In the genomic region with DNA sequence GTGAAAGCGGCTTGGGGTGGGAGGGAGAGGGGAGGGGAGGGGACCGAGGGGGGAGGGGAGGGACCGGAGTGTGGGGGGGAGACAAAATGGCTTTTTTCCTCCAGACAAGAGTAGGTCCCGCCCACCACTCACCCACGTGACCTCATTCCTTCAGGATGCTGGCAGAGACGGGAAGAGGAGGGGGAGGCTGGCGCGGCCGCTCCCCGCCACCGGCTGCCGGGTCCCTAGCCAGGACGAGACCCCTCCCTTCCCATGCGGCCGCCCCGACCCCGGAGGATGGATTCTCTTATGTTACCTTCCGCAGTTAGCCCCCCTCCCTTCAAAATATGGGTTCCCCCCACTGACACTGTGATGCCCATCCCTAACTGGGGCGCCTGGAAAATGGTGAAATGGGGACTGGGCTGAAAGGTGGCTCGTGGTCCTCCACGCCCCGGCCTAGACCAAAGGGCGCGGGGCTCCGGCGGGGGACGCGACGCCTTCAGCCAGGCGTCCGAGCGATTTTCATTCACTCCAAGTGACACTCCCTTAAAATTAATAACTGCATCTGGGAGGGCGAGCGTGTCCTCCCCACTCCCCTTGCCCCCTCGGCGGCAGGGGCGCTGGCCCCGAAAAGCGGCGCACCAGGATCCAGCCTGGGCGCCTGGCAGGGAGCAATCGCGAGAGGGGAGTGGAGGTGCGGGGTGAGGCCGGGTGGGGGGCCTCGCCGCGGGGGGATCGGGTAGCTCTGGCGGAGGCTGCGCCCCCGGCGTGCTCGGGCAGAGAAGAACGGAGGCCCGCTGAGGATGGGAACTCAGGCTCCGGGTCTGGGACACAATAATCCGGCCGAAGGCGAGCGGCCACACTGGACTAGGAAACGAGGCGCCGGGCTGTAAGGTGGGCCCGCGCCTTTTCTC, we compare ENCODE assay signal across 8 cellular contexts. TPM values are rescaled to one million over a fixed set of nuclear protein-coding genes. Genes with fewer than 3 reads are reported as not detected.
DNase-seq lines count a peak whose midpoint lies in the region; ATAC-seq, FAIRE-seq and TF ChIP-seq lines count a peak whose summit lies in the region.

A gene (minus strand): TSS at position 8 of the 893 bp plus-strand sequence. CDS start 7,934 bp downstream, outside the sequence.

- peaks cover 5% of the 10 kb centered on the region for H3K36me3 Mint-ChIP-seq in activated T-cell treated with anti-CD3 and anti-CD28 coated beads, Interleukin-2, amount 50 U/mL, for 4 hours (ENCODE audit: insufficient read depth)
- H3K36me3 Mint-ChIP-seq in activated CD8-positive, alpha-beta T cell treated with anti-CD3 and anti-CD28 coated beads, Interleukin-2, amount 10 ng/mL, durations not matched to agents 7 days and 5 days (ENCODE audit: low read depth), result peaks cover 11% of the 10 kb centered on the region
- peaks cover 7% of the 10 kb centered on the region for H3K36me3 Mint-ChIP-seq in nephron (ENCODE audit: low read depth)

- FAIRE-seq in frontal cortex (lab: Jason Lieb, UNC), result no peak

- no peaks in the 10 kb centered on the region for H3K9me3 Mint-ChIP-seq in activated T-cell treated with anti-CD3 and anti-CD28 coated beads, Interleukin-2, amount 50 U/mL, for 4 hours
- no peaks in the 10 kb centered on the region for H3K9me3 Mint-ChIP-seq in activated CD8-positive, alpha-beta T cell treated with anti-CD3 and anti-CD28 coated beads, Interleukin-2, amount 10 ng/mL, durations not matched to agents 7 days and 5 days (ENCODE audit: insufficient read depth)
- no peaks in the 10 kb centered on the region for H3K9me3 Mint-ChIP-seq in nephron

- POLR2A ChIA-PET in activated CD8-positive, alpha-beta T cell treated with anti-CD3 and anti-CD28 coated beads, Interleukin-2, amount 10 ng/mL, durations not matched to agents 7 days and 5 days (lab: Charles Lee), result no interaction called here

- no peak for DNase-seq in activated T-cell treated with anti-CD3 and anti-CD28 coated beads, Interleukin-2, amount 50 U/mL, for 4 hours
- DNase-seq in activated T-cell treated with anti-CD3 and anti-CD28 coated beads, Interleukin-2, amount 50 U/mL, for 1 hour, result no peak
- peak; percentile 77 for DNase-seq in NCI-H2107 (lab: John Stamatoyannopoulos, UW)
- DNase-seq in activated CD8-positive, alpha-beta T cell treated with anti-CD3 and anti-CD28 coated beads, Interleukin-2, amount 10 ng/mL, durations not matched to agents 7 days and 5 days, result no peak
- peak; percentile 75 for DNase-seq in frontal cortex (ENCODE audit: low spot score in 2 of 2)

- peaks cover 49% of the 10 kb centered on the region for H3K27me3 Mint-ChIP-seq in activated T-cell treated with anti-CD3 and anti-CD28 coated beads, Interleukin-2, amount 50 U/mL, for 4 hours (ENCODE audit: low read depth)
- H3K27me3 Mint-ChIP-seq in activated CD8-positive, alpha-beta T cell treated with anti-CD3 and anti-CD28 coated beads, Interleukin-2, amount 10 ng/mL, durations not matched to agents 7 days and 5 days (ENCODE audit: low read depth), result peaks cover 53% of the 10 kb centered on the region
- H3K27me3 Mint-ChIP-seq in nephron (ENCODE audit: low read depth), result no peaks in the 10 kb centered on the region

- CTCF ChIA-PET in activated CD8-positive, alpha-beta T cell treated with anti-CD3 and anti-CD28 coated beads, Interleukin-2, amount 10 ng/mL, durations not matched to agents 7 days and 5 days (lab: Charles Lee), result interaction anchor here (0.7 to 1.1 kb wide), 2 partner anchors 14 to 1614 kb away, joined by 3 to 8 read pairs; no protein-coding TSS in a partner anchor

- no peak for ATAC-seq in activated T-cell treated with anti-CD3 and anti-CD28 coated beads, Interleukin-2, amount 50 U/mL, for 4 hours
- no peak for ATAC-seq in activated CD8-positive, alpha-beta T cell treated with anti-CD3 and anti-CD28 coated beads, Interleukin-2, amount 10 ng/mL, durations not matched to agents 7 days and 5 days
- ATAC-seq in GM21390 (IDR thresholded peaks at IDR 0.05; ENCODE audit: unreplicated experiment), result no peak
- no peak for ATAC-seq in GM21367 (IDR thresholded peaks at IDR 0.05; ENCODE audit: unreplicated experiment)

- H3K4me3 Mint-ChIP-seq in activated T-cell treated with anti-CD3 and anti-CD28 coated beads, Interleukin-2, amount 50 U/mL, for 4 hours, result peak within 1 kb of the TSS; percentile 68
- peak within 1 kb of the TSS; percentile 99 for H3K4me3 Mint-ChIP-seq in activated CD8-positive, alpha-beta T cell treated with anti-CD3 and anti-CD28 coated beads, Interleukin-2, amount 10 ng/mL, durations not matched to agents 7 days and 5 days
- H3K4me3 Mint-ChIP-seq in nephron, result peak within 1 kb of the TSS; percentile 93 to 95 (median 93)

- H3K27ac Mint-ChIP-seq in activated CD8-positive, alpha-beta T cell treated with anti-CD3 and anti-CD28 coated beads, Interleukin-2, amount 10 ng/mL, durations not matched to agents 7 days and 5 days, result no peak within 1 kb of the TSS
- peak within 1 kb of the TSS; percentile 26 to 94 (median 80) for H3K27ac Mint-ChIP-seq in nephron

- peaks cover 40% of the 10 kb centered on the region for H3K4me1 Mint-ChIP-seq in activated T-cell treated with anti-CD3 and anti-CD28 coated beads, Interleukin-2, amount 50 U/mL, for 4 hours (ENCODE audit: low read depth)
- peaks cover 44% of the 10 kb centered on the region for H3K4me1 Mint-ChIP-seq in activated CD8-positive, alpha-beta T cell treated with anti-CD3 and anti-CD28 coated beads, Interleukin-2, amount 10 ng/mL, durations not matched to agents 7 days and 5 days (ENCODE audit: low read depth)
- peaks cover 42% of the 10 kb centered on the region for H3K4me1 Mint-ChIP-seq in nephron

- TF ChIP-seq CTCF in nephron (IDR thresholded peaks at IDR 0.05; ENCODE audit: unreplicated experiment in 3 of 3), result no peak

RNA-seq across cellular contexts. Expression of the gene that starts here (rescaled TPM):
- under 1 TPM; 0.16 to 0.58 (median 0.43) TPM for total RNA-seq in activated T-cell treated with anti-CD3 and anti-CD28 coated beads, Interleukin-2, amount 50 U/mL, for 4 hours
- under 1 TPM; 0.63 to 0.70 TPM for total RNA-seq in activated CD8-positive, alpha-beta T cell treated with anti-CD3 and anti-CD28 coated beads, Interleukin-2, amount 10 ng/mL, durations not matched to agents 7 days and 5 days
- 8.2 TPM for total RNA-seq in frontal cortex

Comparison
In these comparisons a context has a peak if more than half of its experiments do, and no peak if none do; other contexts are left out.
1. DNase-seq: peak in NCI-H2107 (single experiment) and frontal cortex (2 of 2); none in activated T-cell treated with anti-CD3 and anti-CD28 coated beads, Interleukin-2, amount 50 U/mL, for 4 hours (single experiment), activated T-cell treated with anti-CD3 and anti-CD28 coated beads, Interleukin-2, amount 50 U/mL, for 1 hour (single experiment) and activated CD8-positive, alpha-beta T cell treated with anti-CD3 and anti-CD28 coated beads, Interleukin-2, amount 10 ng/mL, durations not matched to agents 7 days and 5 days (single experiment).
2. Peak in every context shown above with its lines, with median percentiles within 50 percentile points of each other: H3K4me3 Mint-ChIP-seq.